In genomic region chr22:19961868-19962245, GRCh38 we compare ENCODE assay signal across 2 cellular contexts.
TF ChIP-seq lines count a peak whose summit lies in the region.

No MANE protein-coding gene starts in this region.

TF ChIP-seq in HEK293, 187 proteins besides CTCF, POLR2A, EP300 and RAD21:
- no peak for TF ChIP-seq ZNF639 (tag by site-specific recombination; IDR thresholded peaks at IDR 0.05)
- peak; percentile 58; the same call in 1 of the 2 replicates for TF ChIP-seq PRDM10 (tag by site-specific recombination; IDR thresholded peaks at IDR 0.05)
- TF ChIP-seq ZNF473 (tag by site-specific recombination; IDR thresholded peaks at IDR 0.05), result no peak

TF ChIP-seq in H1, 55 proteins besides CTCF, POLR2A, EP300 and RAD21:
- no peak for TF ChIP-seq TBP (IDR thresholded peaks at IDR 0.05; ENCODE audit: low read depth, low read length)
- TF ChIP-seq SP1 (IDR thresholded peaks at IDR 0.05; ENCODE audit: low read depth, low read length), result no peak
- no peak for TF ChIP-seq SAP30 (IDR thresholded peaks at IDR 0.05; ENCODE audit: insufficient read depth, insufficient replicate concordance, low read length)
- no peak for TF ChIP-seq KDM5A (IDR thresholded peaks at IDR 0.05; ENCODE audit: low read length)
- TF ChIP-seq CHD1 (IDR thresholded peaks at IDR 0.05; ENCODE audit: low read depth, low read length), result no peak
- no peak for TF ChIP-seq POLR2AphosphoS5 (IDR thresholded peaks at IDR 0.05; ENCODE audit: low read depth, low read length)
- TF ChIP-seq ATF3 (IDR thresholded peaks at IDR 0.05; ENCODE audit: insufficient read depth, low read depth, low read length), result no peak
- TF ChIP-seq POU5F1 (IDR thresholded peaks at IDR 0.05; ENCODE audit: low read depth, low read length), result no peak
- no peak for TF ChIP-seq RXRA (IDR thresholded peaks at IDR 0.05; ENCODE audit: insufficient read depth, low read depth, low read length)
- TF ChIP-seq SIRT6 (IDR thresholded peaks at IDR 0.05; ENCODE audit: low read length), result no peak
- TF ChIP-seq GABPA (IDR thresholded peaks at IDR 0.05; ENCODE audit: borderline replicate concordance, insufficient read depth, low read length), result no peak
- no peak for TF ChIP-seq SP2 (IDR thresholded peaks at IDR 0.05; ENCODE audit: low read length)
- no peak for TF ChIP-seq TEAD4 (IDR thresholded peaks at IDR 0.05; ENCODE audit: low read depth, low read length)
- no peak for TF ChIP-seq TAF7 (optimal IDR thresholded peaks at IDR 0.05; ENCODE audit: borderline replicate concordance, low read depth, low read length)
